ENCODE assay signal across 9 cellular contexts in genomic region chr2:231364961-231365810, GRCh38. TPM values are rescaled to one million over a fixed set of nuclear protein-coding genes. Genes with fewer than 3 reads are reported as not detected.
DNase-seq lines count a peak whose midpoint lies in the region; ATAC-seq and TF ChIP-seq lines count a peak whose summit lies in the region.
"Had no signal": no experiment of that assay in that cellular context is flagged by ENCODE, and none has a peak within 500 bp of the region (broad histone marks: within the 10 kb centered on the region; RNA-seq: fewer than 3 reads in every experiment).

No MANE protein-coding gene starts in this region.

- no peaks in the 10 kb centered on the region for H3K36me3 Mint-ChIP-seq in effector memory CD8-positive, alpha-beta T cell (ENCODE audit: insufficient read depth)
- H3K36me3 Mint-ChIP-seq: T-cell had no signal

- H3K79me2 ChIP-seq in MM.1S (ENCODE audit: low read length) = no peaks in the 10 kb centered on the region

- no peak overlapping the region for H3K4me3 Mint-ChIP-seq in effector memory CD8-positive, alpha-beta T cell
- H3K4me3 Mint-ChIP-seq: T-cell had no signal

- peak; percentile 31 for DNase-seq in SK-N-DZ (ENCODE audit: low spot score)
- DNase-seq in foreskin fibroblast = peak; percentile 87 to 94
- peak; percentile 56 for DNase-seq in pulmonary artery endothelial cell (ENCODE audit: low read depth, low spot score)
- no peak for DNase-seq in MM.1S
- no peak for DNase-seq in effector memory CD8-positive, alpha-beta T cell

- H3K36me3 ChIP-seq in HEK293 (ENCODE audit: control insufficient read depth in 2 of 2, insufficient read depth in 1 of 2, low read length in 2 of 2) (peaks cover 0 to 3% of the 10 kb centered on the region in 2 experiments; a peak in 1 of 3 replicates), MM.1S (replicated peaks; ENCODE audit: insufficient read depth, low read length) (no peaks in the 10 kb centered on the region)

- no peak overlapping the region for H3K4me2 ChIP-seq in MM.1S (ENCODE audit: low read depth, low read length)

- H4K20me1 ChIP-seq in MM.1S (ENCODE audit: insufficient read depth, low read length) = no peaks in the 10 kb centered on the region

- no peak overlapping the region for H3K27ac Mint-ChIP-seq in effector memory CD8-positive, alpha-beta T cell
- H3K27ac Mint-ChIP-seq: T-cell had no signal

- H3K9me3 ChIP-seq in HEK293 (ENCODE audit: control insufficient read depth, insufficient read depth, low read depth, low read length) = no peaks in the 10 kb centered on the region
- H3K9me3 ChIP-seq in MM.1S (replicated peaks; ENCODE audit: insufficient read depth, low read length) = no peaks in the 10 kb centered on the region

- no peak overlapping the region for H3K9ac ChIP-seq in MM.1S (ENCODE audit: low read length)

- POLR2A ChIA-PET in HEK293 (lab: Yijun Ruan, JAX) = no interaction called here

- CTCF ChIA-PET in HEK293 (lab: Yijun Ruan, JAX) = interaction anchor here (0.6 to 0.7 kb wide), 3 partner anchors 36 to 183 kb away, joined by 3 read pairs; no protein-coding TSS in a partner anchor

- H2AFZ ChIP-seq in MM.1S (ENCODE audit: low read length) = no peak overlapping the region

- H3K9me2 ChIP-seq in MM.1S (replicated peaks; ENCODE audit: insufficient read depth, low read length) = no peaks in the 10 kb centered on the region

- H3K27me3 Mint-ChIP-seq in effector memory CD8-positive, alpha-beta T cell = peaks cover 0 to 16% of the 10 kb centered on the region in 2 donors

- H3K27ac ChIP-seq in HEK293 (ENCODE audit: extremely low read depth, low read depth, low read length) (peak overlapping the region; percentile 25; the same call in 1 of the 2 replicates), MM.1S (ENCODE audit: low read length) (no peak overlapping the region)

- no peaks in the 10 kb centered on the region for H3K9me3 Mint-ChIP-seq in effector memory CD8-positive, alpha-beta T cell
- H3K9me3 Mint-ChIP-seq: T-cell had no signal

- H3K27me3 ChIP-seq in MM.1S (replicated peaks; ENCODE audit: insufficient read depth, low read length) = no peaks in the 10 kb centered on the region

- peaks cover 11 to 20% of the 10 kb centered on the region in 2 donors for H3K4me1 Mint-ChIP-seq in effector memory CD8-positive, alpha-beta T cell (ENCODE audit: low read depth in 2 of 2)

- ATAC-seq in effector memory CD8-positive, alpha-beta T cell (replicated peaks) = no peak
- no peak for ATAC-seq in HG02571 (IDR thresholded peaks at IDR 0.05; ENCODE audit: unreplicated experiment)
- ATAC-seq: T-cell had no signal

- no peaks in the 10 kb centered on the region for H3F3A ChIP-seq in MM.1S (ENCODE audit: insufficient read depth, low read length)

- no peak for TF ChIP-seq CTCF in HEK293 (tag by site-specific recombination; IDR thresholded peaks at IDR 0.05)
- TF ChIP-seq CTCF in foreskin fibroblast (IDR thresholded peaks at IDR 0.05; ENCODE audit: low read depth, low read length) = no peak
- TF ChIP-seq CTCF in MM.1S (IDR thresholded peaks at IDR 0.05; ENCODE audit: low read length) = no peak

- H3K4me1 ChIP-seq in HEK293 (ENCODE audit: control insufficient read depth, insufficient read depth, low read length) (0 out of 2 replicates have a peak, but pooled peaks cover 3% of the 10 kb centered on the region), MM.1S (ENCODE audit: low read length) (no peaks in the 10 kb centered on the region)

- H3K4me3 ChIP-seq in HEK293 (ENCODE audit: low read depth, low read length) (no peak overlapping the region), foreskin fibroblast (ENCODE audit: low read depth in 1 of 2, low read length in 2 of 2) (peak overlapping the region in 1 of 2 donors; percentile 16), MM.1S (ENCODE audit: low read length) (no peak overlapping the region)
- H3K4me3 ChIP-seq: skin epidermis had no signal

TF ChIP-seq in HEK293, 187 proteins besides CTCF, POLR2A, EP300 and RAD21:
- TF ChIP-seq ZNF335 (tag by site-specific recombination; conservative IDR thresholded peaks at IDR 0.05) (peak; percentile 37), ZBTB21 (tag by site-specific recombination; IDR thresholded peaks at IDR 0.05) (peak; percentile 20; the same call in 1 of the 2 replicates), ZNF660 (tag by site-specific recombination; IDR thresholded peaks at IDR 0.05) (0 out of 2 replicates have a peak, but pooled peaks have one; percentile 21), ZNF626 (tag by site-specific recombination; IDR thresholded peaks at IDR 0.05) (no peak), ZNF341 (tag by site-specific recombination; IDR thresholded peaks at IDR 0.05; ENCODE audit: low read depth) (peak; percentile 28; the same call in 1 of the 2 replicates), ZNF600 (tag by site-specific recombination; IDR thresholded peaks at IDR 0.05) (peak; percentile 87), ZBTB8A (tag by site-specific recombination; IDR thresholded peaks at IDR 0.05) (peak; percentile 64), TRIM28 (IDR thresholded peaks at IDR 0.05; ENCODE audit: borderline replicate concordance, low read length) (peak; percentile 18; the same call in 1 of the 2 replicates), ZNF624 (tag by site-specific recombination; IDR thresholded peaks at IDR 0.05) (no peak), ZNF548 (tag by site-specific recombination; IDR thresholded peaks at IDR 0.05) (no peak)
TF ChIP-seq in HEK293: peak in this region for 7.

RNA-seq across cellular contexts. Expression of gene B3GNT7, which starts 30.3 kb away (rescaled TPM):
- 0.24 TPM in 1 of 2 replicates, not detected in the other for polyA plus RNA-seq in SK-N-DZ (2014; cell fraction: cytosol; rRNA removed)
- 0.07 TPM in 1 of 2 replicates, not detected in the other for polyA plus RNA-seq in SK-N-DZ (2014; cell fraction: nucleus; rRNA removed)
- 0.26 and 0.49 TPM in 2 replicates for total RNA-seq in pulmonary artery endothelial cell

Comparison
In these comparisons a context has a peak if more than half of its experiments do, and no peak if none do; other contexts are left out.
1. DNase-seq: peak in SK-N-DZ (single experiment), foreskin fibroblast (2 of 2) and pulmonary artery endothelial cell (single experiment); none in MM.1S (single experiment) and effector memory CD8-positive, alpha-beta T cell (0 of 3).